Comparison of ENCODE assay signal across 10 cellular contexts in genomic region chr1:85708826-85709222, GRCh38. TPM values are rescaled to one million over a fixed set of nuclear protein-coding genes. Genes with fewer than 3 reads are reported as not detected.
DNase-seq lines count a peak whose midpoint lies in the region; ATAC-seq lines count a peak whose summit lies in the region.
"Had no signal": no experiment of that assay in that cellular context is flagged by ENCODE, and none has a peak within 500 bp of the region (broad histone marks: within the 10 kb centered on the region; RNA-seq: fewer than 3 reads in every experiment).

No MANE protein-coding gene starts in this region.

- H2AFZ ChIP-seq in trophoblast cell (ENCODE audit: insufficient read depth, low read length, poor library complexity): peak overlapping the region; percentile 15

- peaks cover 20% of the 10 kb centered on the region for H3K4me1 ChIP-seq in CD8-positive, alpha-beta memory T cell (ENCODE audit: insufficient read depth, low read length)
- H3K4me1 ChIP-seq in NT2/D1 (ENCODE audit: insufficient read depth, insufficient read length): no peaks in the 10 kb centered on the region
- peaks cover 0 to 5% of the 10 kb centered on the region in 2 experiments for H3K4me1 ChIP-seq in trophoblast cell (ENCODE audit: control insufficient read depth in 1 of 2, insufficient read depth in 2 of 2, low read length in 2 of 2)

- no peak overlapping the region for H2BK5ac ChIP-seq in trophoblast cell (ENCODE audit: low read depth, low read length, poor library complexity)

- H3K14ac ChIP-seq in trophoblast cell (ENCODE audit: low read length): no peak overlapping the region

- H2AK5ac ChIP-seq in trophoblast cell (ENCODE audit: low read length): no peak overlapping the region

- no peak overlapping the region for H3K4me3 Mint-ChIP-seq in CD8-positive, alpha-beta memory T cell
- H3K4me3 Mint-ChIP-seq in stimulated activated naive B cell treated with anti-CD40 and anti-IgM and Interleukin-4, amounts not matched to agents 10 μg/mL and 1 μg/mL and 100 μg/mL, for 72 hours: no peak overlapping the region
- H3K4me3 Mint-ChIP-seq in activated T-helper 2 cell treated with anti-CD3 and anti-CD28 coated beads, Interferon-gamma antibody, Interleukin-2, Interleukin-4, amounts not matched to agents 10 μg/mL and 5 μg/mL and 100 μg/mL, durations not matched to agents 14 hours and 24 hours and 36 hours (ENCODE audit: low read depth): no peak overlapping the region
- H3K4me3 Mint-ChIP-seq: natural killer cell had no signal

- H3K79me1 ChIP-seq in trophoblast cell (ENCODE audit: low read length): peaks cover 3% of the 10 kb centered on the region

- H4K12ac ChIP-seq in trophoblast cell (ENCODE audit: low read depth, low read length): peak overlapping the region; percentile 23

- peaks cover 10 to 20% (median 13%) of the 10 kb centered on the region in 3 donors for H3K36me3 Mint-ChIP-seq in CD8-positive, alpha-beta memory T cell
- H3K36me3 Mint-ChIP-seq in stimulated activated naive B cell treated with anti-CD40 and anti-IgM and Interleukin-4, amounts not matched to agents 10 μg/mL and 1 μg/mL and 100 μg/mL, for 72 hours: peaks cover 14 to 16% of the 10 kb centered on the region in 2 donors
- peaks cover 22% of the 10 kb centered on the region for H3K36me3 Mint-ChIP-seq in activated T-helper 2 cell treated with anti-CD3 and anti-CD28 coated beads, Interferon-gamma antibody, Interleukin-2, Interleukin-4, amounts not matched to agents 10 μg/mL and 5 μg/mL and 100 μg/mL, durations not matched to agents 14 hours and 24 hours and 36 hours (ENCODE audit: low read depth)

- peak overlapping the region; percentile 93 for H3K4me3 ChIP-seq in CD8-positive, alpha-beta memory T cell (ENCODE audit: low read length)
- H3K4me3 ChIP-seq in NT2/D1 (ENCODE audit: insufficient read length, low read depth) (peak overlapping the region; percentile 88), trophoblast cell (ENCODE audit: low read depth, low read length) (no peak overlapping the region)

- peaks cover 0 to 25% (median 21%) of the 10 kb centered on the region in 3 donors for H3K4me1 Mint-ChIP-seq in CD8-positive, alpha-beta memory T cell
- H3K4me1 Mint-ChIP-seq in stimulated activated naive B cell treated with anti-CD40 and anti-IgM and Interleukin-4, amounts not matched to agents 10 μg/mL and 1 μg/mL and 100 μg/mL, for 72 hours: peaks cover 4 to 7% of the 10 kb centered on the region in 2 donors
- peaks cover 13% of the 10 kb centered on the region for H3K4me1 Mint-ChIP-seq in activated T-helper 2 cell treated with anti-CD3 and anti-CD28 coated beads, Interferon-gamma antibody, Interleukin-2, Interleukin-4, amounts not matched to agents 10 μg/mL and 5 μg/mL and 100 μg/mL, durations not matched to agents 14 hours and 24 hours and 36 hours (ENCODE audit: low read depth)

- DNase-seq in CD8-positive, alpha-beta memory T cell: no peak
- no peak for DNase-seq in NT2/D1 (ENCODE audit: low read depth, low spot score)
- DNase-seq in trophoblast cell: no peak
- no peak for DNase-seq in central memory CD4-positive, alpha-beta T cell
- DNase-seq in stimulated activated naive B cell treated with anti-CD40 and anti-IgM and Interleukin-4, amounts not matched to agents 10 μg/mL and 1 μg/mL and 100 μg/mL, for 72 hours: no peak
- DNase-seq in foreskin melanocyte: no peak
- no peak for DNase-seq in activated T-helper 2 cell treated with anti-CD3 and anti-CD28 coated beads, Interferon-gamma antibody, Interleukin-2, Interleukin-4, amounts not matched to agents 10 μg/mL and 5 μg/mL and 100 μg/mL, durations not matched to agents 14 hours and 24 hours and 36 hours (ENCODE audit: low spot score)

- peaks cover 2 to 6% of the 10 kb centered on the region in 2 donors for H3K27me3 Mint-ChIP-seq in CD8-positive, alpha-beta memory T cell
- peaks cover 4 to 12% of the 10 kb centered on the region in 2 donors for H3K27me3 Mint-ChIP-seq in stimulated activated naive B cell treated with anti-CD40 and anti-IgM and Interleukin-4, amounts not matched to agents 10 μg/mL and 1 μg/mL and 100 μg/mL, for 72 hours
- peaks cover 1% of the 10 kb centered on the region for H3K27me3 Mint-ChIP-seq in activated T-helper 2 cell treated with anti-CD3 and anti-CD28 coated beads, Interferon-gamma antibody, Interleukin-2, Interleukin-4, amounts not matched to agents 10 μg/mL and 5 μg/mL and 100 μg/mL, durations not matched to agents 14 hours and 24 hours and 36 hours (ENCODE audit: low read depth)
- H3K27me3 Mint-ChIP-seq: IgD-negative memory B cell had no signal

- peak overlapping the region; percentile 94 for H4K8ac ChIP-seq in trophoblast cell (ENCODE audit: low read depth, low read length)

- H3K4ac ChIP-seq in trophoblast cell (ENCODE audit: low read depth, low read length): no peak overlapping the region

- H3K27ac ChIP-seq in CD8-positive, alpha-beta memory T cell (ENCODE audit: low read depth, low read length): peak overlapping the region; percentile 72
- no peak overlapping the region for H3K27ac ChIP-seq in trophoblast cell (ENCODE audit: low read depth, low read length)

- no peaks in the 10 kb centered on the region for H3K9me3 ChIP-seq in CD8-positive, alpha-beta memory T cell (ENCODE audit: low read length)
- H3K9me3 ChIP-seq in NT2/D1 (ENCODE audit: insufficient read depth, low read length): peaks cover 11% of the 10 kb centered on the region
- H3K9me3 ChIP-seq in trophoblast cell (ENCODE audit: insufficient read depth, low read depth, low read length): no peaks in the 10 kb centered on the region

- peaks cover 0 to 3% (median 2%) of the 10 kb centered on the region in 5 donors for H3K9me3 Mint-ChIP-seq in CD8-positive, alpha-beta memory T cell
- peaks cover 0 to 2% of the 10 kb centered on the region in 2 donors for H3K9me3 Mint-ChIP-seq in stimulated activated naive B cell treated with anti-CD40 and anti-IgM and Interleukin-4, amounts not matched to agents 10 μg/mL and 1 μg/mL and 100 μg/mL, for 72 hours
- peaks cover 3% of the 10 kb centered on the region for H3K9me3 Mint-ChIP-seq in activated T-helper 2 cell treated with anti-CD3 and anti-CD28 coated beads, Interferon-gamma antibody, Interleukin-2, Interleukin-4, amounts not matched to agents 10 μg/mL and 5 μg/mL and 100 μg/mL, durations not matched to agents 14 hours and 24 hours and 36 hours
- H3K9me3 Mint-ChIP-seq: natural killer cell had no signal

- H4K91ac ChIP-seq in trophoblast cell (ENCODE audit: low read depth, low read length): peak overlapping the region; percentile 20

- H3K9ac ChIP-seq in NT2/D1 (ENCODE audit: insufficient read length, low read depth): peak overlapping the region; percentile 79
- no peak overlapping the region for H3K9ac ChIP-seq in trophoblast cell (ENCODE audit: low read length)

- intact Hi-C loops in activated T-helper 2 cell treated with anti-CD3 and anti-CD28 coated beads, Interferon-gamma antibody, Interleukin-2, Interleukin-4, amounts not matched to agents 10 μg/mL and 5 μg/mL and 100 μg/mL, durations not matched to agents 14 hours and 24 hours and 36 hours (cut with micrococcal nuclease): loop anchor here (5.0 kb wide), 2 partner anchors 132 to 412 kb away; no protein-coding TSS in a partner anchor

- peak; percentile 19 for ATAC-seq in esophagus mucosa
- ATAC-seq in stimulated activated naive B cell treated with anti-CD40 and anti-IgM and Interleukin-4, amounts not matched to agents 10 μg/mL and 1 μg/mL and 100 μg/mL, for 72 hours (replicated peaks): no peak

- H3K27me3 ChIP-seq in CD8-positive, alpha-beta memory T cell (ENCODE audit: insufficient read depth, low read length, poor library complexity, severe bottlenecking): peaks cover 5% of the 10 kb centered on the region
- H3K27me3 ChIP-seq in NT2/D1 (ENCODE audit: insufficient read depth, insufficient read length) (no peaks in the 10 kb centered on the region), trophoblast cell (ENCODE audit: insufficient read depth, low read length) (peaks cover 2% of the 10 kb centered on the region)

- H2BK120ac ChIP-seq in trophoblast cell (ENCODE audit: insufficient read depth, low read length, poor library complexity): no peak overlapping the region

- POLR2A ChIA-PET in CD8-positive, alpha-beta memory T cell (lab: Charles Lee): interaction anchor here (1.0 to 1.3 kb wide), 2 partner anchors 8 to 9 kb away, joined by 3 read pairs; no protein-coding TSS in a partner anchor

- no peak overlapping the region for H3K18ac ChIP-seq in trophoblast cell (ENCODE audit: low read length)

- no CpG with 5 or more reads among the region's 6 CpGs for WGBS in trophoblast cell (ENCODE audit: extremely low coverage, insufficient coverage, insufficient read length)

- CTCF ChIA-PET in CD8-positive, alpha-beta memory T cell (lab: Charles Lee): interaction anchor here (0.6 to 1.5 kb wide), 4 partner anchors 10 to 33 kb away, joined by 3 read pairs; no protein-coding TSS in a partner anchor

- H3K23ac ChIP-seq in trophoblast cell (ENCODE audit: low read length): no peak overlapping the region

- peaks cover 4% of the 10 kb centered on the region for H3K36me3 ChIP-seq in CD8-positive, alpha-beta memory T cell (ENCODE audit: insufficient read depth, low read length)
- peaks cover 30% of the 10 kb centered on the region for H3K36me3 ChIP-seq in NT2/D1 (ENCODE audit: insufficient read depth, insufficient read length, low read length)
- peaks cover 3 to 5% of the 10 kb centered on the region in 2 experiments for H3K36me3 ChIP-seq in trophoblast cell (ENCODE audit: control insufficient read depth in 1 of 2, insufficient read depth in 2 of 2, low read length in 2 of 2)

- H3K79me2 ChIP-seq in trophoblast cell (ENCODE audit: control insufficient read depth, insufficient read depth, low read length, poor library complexity): peaks cover 2% of the 10 kb centered on the region

- no peak overlapping the region for H2BK12ac ChIP-seq in trophoblast cell (ENCODE audit: low read length)

- H3K4me2 ChIP-seq in trophoblast cell (ENCODE audit: low read length): peak overlapping the region; percentile 70

- H3K27ac Mint-ChIP-seq in CD8-positive, alpha-beta memory T cell: no peak overlapping the region
- no peak overlapping the region for H3K27ac Mint-ChIP-seq in stimulated activated naive B cell treated with anti-CD40 and anti-IgM and Interleukin-4, amounts not matched to agents 10 μg/mL and 1 μg/mL and 100 μg/mL, for 72 hours
- H3K27ac Mint-ChIP-seq in activated T-helper 2 cell treated with anti-CD3 and anti-CD28 coated beads, Interferon-gamma antibody, Interleukin-2, Interleukin-4, amounts not matched to agents 10 μg/mL and 5 μg/mL and 100 μg/mL, durations not matched to agents 14 hours and 24 hours and 36 hours: no peak overlapping the region
- H3K27ac Mint-ChIP-seq: IgD-negative memory B cell, natural killer cell had no signal

RNA-seq across cellular contexts. Expression of gene ZNHIT6, which starts 0.6 kb away (rescaled TPM):
- 10 to 100 TPM; 35.5 to 37.5 TPM for total RNA-seq in CD8-positive, alpha-beta memory T cell
- 17.5 TPM for polyA plus RNA-seq in CD8-positive, alpha-beta memory T cell
- total RNA-seq in esophagus mucosa: 12.1 TPM
- 7.8 and 8.2 TPM in 2 replicates for polyA plus RNA-seq in trophoblast cell (2013)
- total RNA-seq in activated T-helper 2 cell treated with anti-CD3 and anti-CD28 coated beads, Interferon-gamma antibody, Interleukin-2, Interleukin-4, amounts not matched to agents 10 μg/mL and 5 μg/mL and 100 μg/mL, durations not matched to agents 14 hours and 24 hours and 36 hours: 19.9 and 21.8 TPM in 2 replicates
